Comparison of ENCODE assay signal across 24 cellular contexts in the genomic region with DNA sequence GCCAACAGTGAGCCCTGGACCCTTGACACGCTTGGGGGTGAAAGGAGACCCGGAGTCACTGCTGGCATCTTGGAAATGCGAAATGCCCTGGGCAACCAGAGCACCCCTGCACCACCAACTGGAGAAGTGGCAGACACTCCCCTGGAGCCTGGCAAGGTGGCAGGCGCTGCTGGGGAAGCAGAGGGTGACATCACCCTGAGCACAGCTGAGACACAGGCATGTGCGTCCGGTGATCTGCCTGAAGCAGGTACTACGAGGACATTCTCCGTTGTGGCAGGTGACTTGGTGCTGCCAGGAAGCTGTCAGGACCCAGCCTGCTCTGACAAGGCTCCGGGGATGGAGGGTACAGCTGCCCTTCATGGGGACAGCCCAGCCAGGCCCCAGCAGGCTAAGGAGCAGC.
"Had no signal": no experiment of that assay in that cellular context is flagged by ENCODE, and none has a peak within 500 bp of the region (broad histone marks: within the 10 kb centered on the region; RNA-seq: fewer than 3 reads in every experiment).

No MANE protein-coding gene starts in this region.

- H3K36me3 ChIP-seq: prostate gland had no signal

- H3K36me3 Mint-ChIP-seq: activated naive CD4-positive, alpha-beta T cell treated with anti-CD3 and anti-CD28 coated beads, Interleukin-2, amount 10 ng/mL, durations not matched to agents 7 days and 5 days; brain; naive B cell had no signal

- H3K4me1 Mint-ChIP-seq: activated CD4-positive, alpha-beta T cell treated with anti-CD3 and anti-CD28 coated beads, Interleukin-2, amount 10 ng/mL, durations not matched to agents 7 days and 5 days; activated naive CD4-positive, alpha-beta T cell treated with anti-CD3 and anti-CD28 coated beads, Interleukin-2, amount 10 ng/mL, durations not matched to agents 7 days and 5 days; activated naive CD8-positive, alpha-beta T cell treated with anti-CD3 and anti-CD28 coated beads, Interleukin-2, amount 50 U/mL, for 24 hours; central memory CD8-positive, alpha-beta T cell; naive B cell; neural crest cell had no signal

- H2AFZ ChIP-seq: hepatocyte had no signal

- DNase-seq: activated CD4-positive, alpha-beta T cell treated with anti-CD3 and anti-CD28 coated beads, Interleukin-2, amount 10 ng/mL, durations not matched to agents 7 days and 5 days; activated CD8-positive, alpha-beta T cell treated with anti-CD3 and anti-CD28 coated beads, Interleukin-2, amount 10 ng/mL, durations not matched to agents 7 days and 5 days; activated naive CD4-positive, alpha-beta T cell treated with anti-CD3 and anti-CD28 coated beads, Interleukin-2, amount 10 ng/mL, durations not matched to agents 7 days and 5 days; activated naive CD8-positive, alpha-beta T cell treated with anti-CD3 and anti-CD28 coated beads, Interleukin-2, amount 50 U/mL, for 24 hours; activated T-cell treated with anti-CD3 and anti-CD28 coated beads, Interleukin-2, amount 50 U/mL, for 24 hours; anterior cingulate cortex; islet precursor cell; mesenchymal stem cell; mucosa of descending colon; naive B cell; right cardiac atrium; stimulated activated CD4-positive, alpha-beta T cell treated with anti-CD3 and anti-CD28 coated beads, Interleukin-15, amount 100 ng/mL, for 24 hours; stimulated activated CD4-positive, alpha-beta T cell treated with anti-CD3 and anti-CD28 coated beads, Interleukin-2, amount 100 ng/mL, for 48 hours; transverse colon had no signal

- H3K4me3 Mint-ChIP-seq: activated CD4-positive, alpha-beta T cell treated with anti-CD3 and anti-CD28 coated beads, Interleukin-2, amount 10 ng/mL, durations not matched to agents 7 days and 5 days; activated CD8-positive, alpha-beta T cell treated with anti-CD3 and anti-CD28 coated beads, Interleukin-2, amount 10 ng/mL, durations not matched to agents 7 days and 5 days; activated naive CD4-positive, alpha-beta T cell treated with anti-CD3 and anti-CD28 coated beads, Interleukin-2, amount 10 ng/mL, durations not matched to agents 7 days and 5 days; activated naive CD8-positive, alpha-beta T cell treated with anti-CD3 and anti-CD28 coated beads, Interleukin-2, amount 50 U/mL, for 24 hours; activated T-cell treated with anti-CD3 and anti-CD28 coated beads, Interleukin-2, amount 50 U/mL, for 24 hours; brain; central memory CD8-positive, alpha-beta T cell; naive B cell; neural crest cell; stimulated activated naive CD8-positive, alpha-beta T cell treated with anti-CD3 and anti-CD28 coated beads, Interleukin-15, Interleukin-2, amounts not matched to agents 100 ng/mL and 50 ng/mL, for 24 hours had no signal

- H3K4me2 ChIP-seq: hepatocyte had no signal

- H3K27ac Mint-ChIP-seq: activated CD4-positive, alpha-beta T cell treated with anti-CD3 and anti-CD28 coated beads, Interleukin-2, amount 10 ng/mL, durations not matched to agents 7 days and 5 days; activated CD8-positive, alpha-beta T cell treated with anti-CD3 and anti-CD28 coated beads, Interleukin-2, amount 10 ng/mL, durations not matched to agents 7 days and 5 days; activated naive CD4-positive, alpha-beta T cell treated with anti-CD3 and anti-CD28 coated beads, Interleukin-2, amount 10 ng/mL, durations not matched to agents 7 days and 5 days; activated naive CD8-positive, alpha-beta T cell treated with anti-CD3 and anti-CD28 coated beads, Interleukin-2, amount 50 U/mL, for 24 hours; activated T-cell treated with anti-CD3 and anti-CD28 coated beads, Interleukin-2, amount 50 U/mL, for 24 hours; brain; naive B cell; stimulated activated naive CD8-positive, alpha-beta T cell treated with anti-CD3 and anti-CD28 coated beads, Interleukin-15, Interleukin-2, amounts not matched to agents 100 ng/mL and 50 ng/mL, for 24 hours had no signal

- H3K27me3 ChIP-seq: esophagus muscularis mucosa, hepatocyte, transverse colon had no signal

- H3K27me3 Mint-ChIP-seq: activated CD4-positive, alpha-beta T cell treated with anti-CD3 and anti-CD28 coated beads, Interleukin-2, amount 10 ng/mL, durations not matched to agents 7 days and 5 days; activated naive CD8-positive, alpha-beta T cell treated with anti-CD3 and anti-CD28 coated beads, Interleukin-2, amount 50 U/mL, for 24 hours; activated T-cell treated with anti-CD3 and anti-CD28 coated beads, Interleukin-2, amount 50 U/mL, for 24 hours; central memory CD8-positive, alpha-beta T cell; naive B cell; stimulated activated naive CD8-positive, alpha-beta T cell treated with anti-CD3 and anti-CD28 coated beads, Interleukin-15, Interleukin-2, amounts not matched to agents 100 ng/mL and 50 ng/mL, for 24 hours had no signal

- H3K4me1 ChIP-seq: prostate gland, transverse colon had no signal

- H3K79me2 ChIP-seq: hepatocyte had no signal

- ATAC-seq: activated CD4-positive, CD25-positive, alpha-beta regulatory T cell treated with anti-CD3 and anti-CD28 coated beads, Interleukin-2, amount 50 U/mL, for 24 hours; activated CD8-positive, alpha-beta T cell treated with anti-CD3 and anti-CD28 coated beads, Interleukin-2, amount 10 ng/mL, durations not matched to agents 7 days and 5 days; activated naive CD8-positive, alpha-beta T cell treated with anti-CD3 and anti-CD28 coated beads, Interleukin-2, amount 50 U/mL, for 24 hours; left lobe of liver; mucosa of descending colon; right cardiac atrium had no signal

- H3K27ac ChIP-seq: coronary artery, esophagus muscularis mucosa, hepatocyte, prostate gland, transverse colon had no signal

- H3K4me3 ChIP-seq: coronary artery, esophagus muscularis mucosa, hepatocyte, mucosa of descending colon, prostate gland, transverse colon had no signal

- H3K9me3 Mint-ChIP-seq: activated CD4-positive, alpha-beta T cell treated with anti-CD3 and anti-CD28 coated beads, Interleukin-2, amount 10 ng/mL, durations not matched to agents 7 days and 5 days; activated naive CD4-positive, alpha-beta T cell treated with anti-CD3 and anti-CD28 coated beads, Interleukin-2, amount 10 ng/mL, durations not matched to agents 7 days and 5 days; activated naive CD8-positive, alpha-beta T cell treated with anti-CD3 and anti-CD28 coated beads, Interleukin-2, amount 50 U/mL, for 24 hours; activated T-cell treated with anti-CD3 and anti-CD28 coated beads, Interleukin-2, amount 50 U/mL, for 24 hours; brain; central memory CD8-positive, alpha-beta T cell; naive B cell; neural crest cell; stimulated activated naive CD8-positive, alpha-beta T cell treated with anti-CD3 and anti-CD28 coated beads, Interleukin-15, Interleukin-2, amounts not matched to agents 100 ng/mL and 50 ng/mL, for 24 hours had no signal

- H3K9me3 ChIP-seq: esophagus muscularis mucosa, mucosa of descending colon, prostate gland, transverse colon had no signal
